ENCODE assay signal across 7 cellular contexts in the genomic region with DNA sequence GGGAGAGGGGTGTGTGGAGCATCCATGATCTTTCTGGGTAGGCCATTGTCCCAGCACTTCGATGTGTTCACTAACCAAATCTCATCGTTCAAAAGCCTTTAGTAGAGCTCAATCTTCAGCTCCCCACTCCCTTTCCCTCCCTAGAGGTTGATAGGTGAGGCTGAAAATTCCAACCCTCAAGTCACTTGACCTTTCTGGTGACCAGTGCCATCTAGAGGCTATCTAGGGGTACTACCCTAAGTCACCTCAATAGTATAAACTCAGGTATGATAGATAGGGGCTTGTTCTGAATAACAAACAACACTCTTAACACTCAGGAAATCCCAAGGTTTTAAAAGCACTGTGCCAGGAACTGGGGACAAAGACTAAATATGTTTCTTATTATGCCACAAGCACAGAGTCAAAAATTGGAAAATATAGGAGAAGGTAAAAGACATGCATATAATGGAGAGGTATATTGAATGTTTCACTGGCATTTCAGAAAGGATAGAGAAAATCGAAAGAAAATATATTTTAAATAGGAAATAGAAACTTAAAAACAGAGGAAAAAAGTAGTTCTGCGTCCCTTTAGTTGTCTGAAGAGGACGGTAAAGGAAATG. TPM values are rescaled to one million over a fixed set of nuclear protein-coding genes. Genes with fewer than 3 reads are reported as not detected.
DNase-seq lines count a peak whose midpoint lies in the region; ATAC-seq, FAIRE-seq and TF ChIP-seq lines count a peak whose summit lies in the region.

No MANE protein-coding gene starts in this region.

- peak overlapping the region; percentile 72 for H3K27ac ChIP-seq in DOHH2 (ENCODE audit: low read depth, low read length)

- H3K4me3 Mint-ChIP-seq in activated CD4-positive, alpha-beta memory T cell treated with anti-CD3 and anti-CD28 coated beads, Interleukin-2, amount 10 ng/mL, durations not matched to agents 7 days and 5 days, result no peak overlapping the region

- H3K4me3 ChIP-seq in DOHH2 (ENCODE audit: low read length), result peak overlapping the region; percentile 52

- no peak overlapping the region for H3K27ac Mint-ChIP-seq in activated CD4-positive, alpha-beta memory T cell treated with anti-CD3 and anti-CD28 coated beads, Interleukin-2, amount 10 ng/mL, durations not matched to agents 7 days and 5 days

- peak; percentile 17 for FAIRE-seq in urothelium cell line (lab: Jason Lieb, UNC)

- H3K9me3 ChIP-seq in DOHH2 (ENCODE audit: control insufficient read depth, insufficient read depth, low read length), result no peaks in the 10 kb centered on the region

- peaks cover 5% of the 10 kb centered on the region for H3K27me3 Mint-ChIP-seq in activated CD4-positive, alpha-beta memory T cell treated with anti-CD3 and anti-CD28 coated beads, Interleukin-2, amount 10 ng/mL, durations not matched to agents 7 days and 5 days

- H3K4me1 ChIP-seq in DOHH2 (ENCODE audit: control insufficient read depth, low read length), result peaks cover 52% of the 10 kb centered on the region

- DNase-seq in NCI-H2107 treated with DMSO at 0.1 percent for 48 hours (lab: John Stamatoyannopoulos, UW; ENCODE audit: unreplicated experiment) (peak; percentile 45), iPS DF 4.7 (ENCODE audit: extremely low read depth, low spot score) (peak; percentile 75), urothelium cell line (ENCODE audit: low spot score) (peak; percentile 45), omental fat pad (ENCODE audit: low spot score) (no peak)
- DNase-seq in activated CD4-positive, alpha-beta memory T cell treated with anti-CD3 and anti-CD28 coated beads, Interleukin-2, amount 10 ng/mL, durations not matched to agents 7 days and 5 days, result peak; percentile 18

- peaks cover 6% of the 10 kb centered on the region; the same call in 1 of the 2 replicates for H3F3A ChIP-seq in DOHH2 (ENCODE audit: control insufficient read depth, insufficient read depth)

- 0 out of 2 replicates have a peak, but pooled peaks cover 3% of the 10 kb centered on the region for H3K36me3 ChIP-seq in DOHH2 (ENCODE audit: control insufficient read depth, low read length)

- H3K9me2 ChIP-seq in DOHH2 (replicated peaks; ENCODE audit: control insufficient read depth, low read length), result no peaks in the 10 kb centered on the region

- peak overlapping the region; percentile 66 for H3K4me2 ChIP-seq in DOHH2 (ENCODE audit: low read length)

- POLR2A ChIA-PET in activated CD4-positive, alpha-beta memory T cell treated with anti-CD3 and anti-CD28 coated beads, Interleukin-2, amount 10 ng/mL, durations not matched to agents 7 days and 5 days (lab: Charles Lee), result interaction anchor here (0.9 to 2.8 kb wide), 2 partner anchors 43 to 211 kb away, joined by 3 to 10 read pairs; no protein-coding TSS in a partner anchor

- no peaks in the 10 kb centered on the region for H3K79me2 ChIP-seq in DOHH2 (ENCODE audit: control insufficient read depth, low read length)

- no peaks in the 10 kb centered on the region for H3K9me3 Mint-ChIP-seq in activated CD4-positive, alpha-beta memory T cell treated with anti-CD3 and anti-CD28 coated beads, Interleukin-2, amount 10 ng/mL, durations not matched to agents 7 days and 5 days

- peaks cover 3% of the 10 kb centered on the region for H3K4me1 Mint-ChIP-seq in activated CD4-positive, alpha-beta memory T cell treated with anti-CD3 and anti-CD28 coated beads, Interleukin-2, amount 10 ng/mL, durations not matched to agents 7 days and 5 days

- ATAC-seq in GM21576 (IDR thresholded peaks at IDR 0.05; ENCODE audit: unreplicated experiment) (peak; percentile 66), omental fat pad (ENCODE audit: low FRiP score) (no peak)

- H3K36me3 Mint-ChIP-seq in activated CD4-positive, alpha-beta memory T cell treated with anti-CD3 and anti-CD28 coated beads, Interleukin-2, amount 10 ng/mL, durations not matched to agents 7 days and 5 days (ENCODE audit: low read depth), result no peaks in the 10 kb centered on the region

- CTCF ChIA-PET in activated CD4-positive, alpha-beta memory T cell treated with anti-CD3 and anti-CD28 coated beads, Interleukin-2, amount 10 ng/mL, durations not matched to agents 7 days and 5 days (lab: Charles Lee), result interaction anchor here (1.0 to 3.7 kb wide), 7 partner anchors 38 to 162 kb away, joined by 3 to 39 read pairs (median 10); no protein-coding TSS in a partner anchor

- H4K20me1 ChIP-seq in DOHH2 (ENCODE audit: control insufficient read depth, insufficient read depth, low read depth, low read length), result no peaks in the 10 kb centered on the region

- TF ChIP-seq CTCF in DOHH2 (IDR thresholded peaks at IDR 0.05; ENCODE audit: low read depth, low read length, poor library complexity, severe bottlenecking) (peak; percentile 87), omental fat pad (IDR thresholded peaks at IDR 0.05) (no peak)

- no peaks in the 10 kb centered on the region for H3K27me3 ChIP-seq in DOHH2 (ENCODE audit: control insufficient read depth, low read length)

RNA-seq across cellular contexts. Expression of gene CD53, which starts 42.9 kb away (rescaled TPM):
- total RNA-seq in activated CD4-positive, alpha-beta memory T cell treated with anti-CD3 and anti-CD28 coated beads, Interleukin-2, amount 10 ng/mL, durations not matched to agents 7 days and 5 days, result 100 to 1,000 TPM; 657 to 659 TPM
- 100 to 1,000 TPM in 2 of 4 donors, 10 to 100 TPM in 2; 58.8 to 204 (median 95.3) TPM for total RNA-seq in omental fat pad
